1 cellular context compared by ENCODE assay signal in genomic region chr16:87492241-87492635, GRCh38.
TF ChIP-seq lines count a peak whose summit lies in the region.

No MANE protein-coding gene starts in this region.

TF ChIP-seq in GM23338, 12 proteins besides CTCF, POLR2A, EP300 and RAD21 (continued from another document):
- TF ChIP-seq REST (IDR thresholded peaks at IDR 0.05; ENCODE audit: unreplicated experiment), result no peak
- TF ChIP-seq EZH2 (IDR thresholded peaks at IDR 0.05; ENCODE audit: low read depth, unreplicated experiment), result no peak
- no peak for TF ChIP-seq POLR2AphosphoS5 (IDR thresholded peaks at IDR 0.05; ENCODE audit: low read depth)
- TF ChIP-seq JUNB (IDR thresholded peaks at IDR 0.05; ENCODE audit: unreplicated experiment), result no peak
- TF ChIP-seq ETS1 (IDR thresholded peaks at IDR 0.05), result no peak
- TF ChIP-seq NANOG (IDR thresholded peaks at IDR 0.05; ENCODE audit: borderline replicate concordance), result no peak
- no peak for TF ChIP-seq ZNF114 (CRISPR knock-in tag; IDR thresholded peaks at IDR 0.05)
- no peak for TF ChIP-seq EZH2phosphoT487 (IDR thresholded peaks at IDR 0.05; ENCODE audit: unreplicated experiment)
- TF ChIP-seq CREB1 (CRISPR knock-in tag; IDR thresholded peaks at IDR 0.05; ENCODE audit: low read depth), result no peak
TF ChIP-seq in GM23338: peak in this region for 0.
